18 cellular contexts compared by ENCODE assay signal in the genomic region with DNA sequence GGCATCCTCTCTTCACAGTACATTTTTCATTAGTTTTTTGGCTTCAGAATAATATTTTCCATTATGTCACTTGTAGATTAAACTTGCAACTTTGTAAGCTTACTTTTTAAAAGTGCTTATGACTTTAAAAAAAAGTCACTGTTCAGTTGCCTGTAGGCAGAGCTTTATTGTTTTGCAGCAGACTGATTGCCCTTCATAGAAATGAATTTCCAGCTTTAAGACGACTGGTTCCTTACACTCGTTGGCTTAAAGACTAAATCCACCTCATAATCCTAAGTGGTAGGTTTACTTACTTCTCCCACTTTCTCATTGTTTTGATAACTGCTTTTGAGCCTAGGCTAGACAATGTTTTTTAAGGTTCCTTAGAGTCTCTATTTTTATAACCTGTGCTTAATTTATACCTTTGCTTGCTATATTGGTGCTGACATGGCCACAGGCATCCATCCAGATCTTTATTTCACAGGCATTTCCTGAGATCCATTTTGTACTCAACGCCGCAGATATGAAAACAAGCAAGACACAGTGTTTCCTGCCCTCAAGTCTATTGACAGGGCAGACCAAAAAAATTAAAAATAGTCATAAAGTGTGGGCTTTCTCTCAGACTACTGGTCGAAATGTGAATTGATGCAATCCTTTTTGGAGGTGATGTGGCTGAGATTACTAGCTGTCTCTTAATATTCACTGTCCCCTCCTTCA. TPM values are rescaled to one million over a fixed set of nuclear protein-coding genes. Genes with fewer than 3 reads are reported as not detected.
DNase-seq lines count a peak whose midpoint lies in the region; ATAC-seq and TF ChIP-seq lines count a peak whose summit lies in the region.
"Had no signal": no experiment of that assay in that cellular context is flagged by ENCODE, and none has a peak within 500 bp of the region (broad histone marks: within the 10 kb centered on the region; RNA-seq: fewer than 3 reads in every experiment).

No MANE protein-coding gene starts in this region.

- no peak overlapping the region for H3K27ac Mint-ChIP-seq in T-helper 2 cell treated with Interferon-gamma antibody and Interleukin-4, amounts not matched to agents 5 μg/mL and 100 μg/mL, for 36 hours
- H3K27ac Mint-ChIP-seq: activated naive CD8-positive, alpha-beta T cell treated with anti-CD3 and anti-CD28 coated beads for 36 hours; H9; naive thymus-derived CD4-positive, alpha-beta T cell had no signal

- no peaks in the 10 kb centered on the region for H3K36me3 Mint-ChIP-seq in T-helper 2 cell treated with Interferon-gamma antibody and Interleukin-4, amounts not matched to agents 5 μg/mL and 100 μg/mL, for 36 hours (ENCODE audit: low read depth)
- H3K36me3 Mint-ChIP-seq: activated naive CD8-positive, alpha-beta T cell treated with anti-CD3 and anti-CD28 coated beads for 36 hours; naive thymus-derived CD4-positive, alpha-beta T cell had no signal

- peak in 5 of 8 donors; percentile 34 to 79 (median 61) for ATAC-seq in heart right ventricle
- ATAC-seq in Right ventricle myocardium superior (ENCODE audit: poor library complexity) = no peak
- ATAC-seq in HG02973 (IDR thresholded peaks at IDR 0.05; ENCODE audit: unreplicated experiment) = no peak
- ATAC-seq: naive thymus-derived CD4-positive, alpha-beta T cell had no signal

- H3K4me1 ChIP-seq in heart right ventricle = peaks cover 0 to 18% (median 0%) of the 10 kb centered on the region in 9 donors
- H3K4me1 ChIP-seq in vagina = no peaks in the 10 kb centered on the region

- no peak for TF ChIP-seq POLR2A in vagina (IDR thresholded peaks at IDR 0.05)

- H3K27me3 ChIP-seq in heart right ventricle (peaks cover 0 to 31% (median 0%) of the 10 kb centered on the region in 7 donors), vagina (no peaks in the 10 kb centered on the region)

- H3K9me3 ChIP-seq in heart right ventricle = no peaks in the 10 kb centered on the region
- no peaks in the 10 kb centered on the region for H3K9me3 ChIP-seq in vagina

- H3K4me3 ChIP-seq in heart right ventricle = no peak overlapping the region
- H3K4me3 ChIP-seq in vagina = no peak overlapping the region

- H3K27me3 Mint-ChIP-seq in T-helper 2 cell treated with Interferon-gamma antibody and Interleukin-4, amounts not matched to agents 5 μg/mL and 100 μg/mL, for 36 hours (ENCODE audit: low read depth) = no peaks in the 10 kb centered on the region
- H3K27me3 Mint-ChIP-seq: activated naive CD8-positive, alpha-beta T cell treated with anti-CD3 and anti-CD28 coated beads for 36 hours; naive thymus-derived CD4-positive, alpha-beta T cell had no signal

- H3K27ac ChIP-seq in heart right ventricle (peak overlapping the region in 5 of 10 donors; percentile 25 to 64 (median 44)), vagina (peak overlapping the region; percentile 4)

- no peaks in the 10 kb centered on the region for H3K9me3 Mint-ChIP-seq in T-helper 2 cell treated with Interferon-gamma antibody and Interleukin-4, amounts not matched to agents 5 μg/mL and 100 μg/mL, for 36 hours
- H3K9me3 Mint-ChIP-seq: activated naive CD8-positive, alpha-beta T cell treated with anti-CD3 and anti-CD28 coated beads for 36 hours; H9 had no signal

- TF ChIP-seq CTCF in heart right ventricle (IDR thresholded peaks at IDR 0.05) (no peak), vagina (IDR thresholded peaks at IDR 0.05) (no peak)

- H3K36me3 ChIP-seq in heart right ventricle = no peaks in the 10 kb centered on the region
- no peaks in the 10 kb centered on the region for H3K36me3 ChIP-seq in vagina

- no peaks in the 10 kb centered on the region for H3K4me1 Mint-ChIP-seq in T-helper 2 cell treated with Interferon-gamma antibody and Interleukin-4, amounts not matched to agents 5 μg/mL and 100 μg/mL, for 36 hours (ENCODE audit: low read depth)
- H3K4me1 Mint-ChIP-seq: activated naive CD8-positive, alpha-beta T cell treated with anti-CD3 and anti-CD28 coated beads for 36 hours; H9; naive thymus-derived CD4-positive, alpha-beta T cell had no signal

- intact Hi-C loops in heart right ventricle (cut with DNase I) = no loop called here
- intact Hi-C loops in Right ventricle myocardium superior (cut with DNase I) = no loop called here
- intact Hi-C loops in vagina (cut with DNase I) = no loop called here

- DNase-seq in heart right ventricle = peak in 1 of 2 donors; percentile 6
- no peak for DNase-seq in Right ventricle myocardium superior
- DNase-seq in dermis microvascular lymphatic vessel endothelial cell (ENCODE audit: low read depth in 2 of 2) = peak; percentile 70 to 91
- DNase-seq in lung microvascular endothelial cell (ENCODE audit: low read depth in 2 of 2) = peak; percentile 74 to 88
- DNase-seq in vagina (ENCODE audit: extremely low spot score in 2 of 2) = no peak
- DNase-seq in T-helper 2 cell treated with Interferon-gamma antibody and Interleukin-4, amounts not matched to agents 5 μg/mL and 100 μg/mL, for 36 hours (ENCODE audit: low spot score) = no peak
- DNase-seq in midbrain (lab: John Stamatoyannopoulos, UW) = no peak
- DNase-seq: activated CD4-positive, alpha-beta T cell treated with anti-CD3 and anti-CD28 coated beads, Interleukin-2, amount 50 U/mL, for 4 hours; activated naive CD8-positive, alpha-beta T cell treated with anti-CD3 and anti-CD28 coated beads for 36 hours; activated T-cell treated with anti-CD3 and anti-CD28 coated beads, Interleukin-2, amount 50 U/mL, for 48 hours; caudate nucleus; H9; Kasumi-1; naive thymus-derived CD4-positive, alpha-beta T cell; NCI-H2171; posterior cingulate gyrus had no signal

- no peak overlapping the region for H3K4me3 Mint-ChIP-seq in T-helper 2 cell treated with Interferon-gamma antibody and Interleukin-4, amounts not matched to agents 5 μg/mL and 100 μg/mL, for 36 hours
- H3K4me3 Mint-ChIP-seq: activated naive CD8-positive, alpha-beta T cell treated with anti-CD3 and anti-CD28 coated beads for 36 hours; H9; naive thymus-derived CD4-positive, alpha-beta T cell had no signal

- WGBS in heart right ventricle, 2 donors = 28 to 34% methylated on average over 5 of the region's 5 CpGs

RNA-seq across cellular contexts. Expression of a gene that starts 12.6 kb away (rescaled TPM):
- under 1 TPM in 2 of 10 donors, not detected in 8; 0.28 to 0.48 TPM for total RNA-seq in heart right ventricle
- under 1 TPM; 0.22 to 0.37 TPM for polyA plus RNA-seq in heart right ventricle
- total RNA-seq in Right ventricle myocardium superior = not detected
- total RNA-seq in dermis microvascular lymphatic vessel endothelial cell = 0.13 and 1.0 TPM in 2 replicates
- 0.20 and 0.65 TPM in 2 replicates for total RNA-seq in lung microvascular endothelial cell
- 0.74 TPM for total RNA-seq in vagina
- total RNA-seq: activated naive CD8-positive, alpha-beta T cell treated with anti-CD3 and anti-CD28 coated beads for 36 hours; H9; HT-29; naive thymus-derived CD4-positive, alpha-beta T cell had no signal
- polyA plus RNA-seq: naive thymus-derived CD4-positive, alpha-beta T cell had no signal

Comparison
In these comparisons a context has a peak if more than half of its experiments do, and no peak if none do; other contexts are left out.
1. ATAC-seq: peak in heart right ventricle (5 of 8); none in Right ventricle myocardium superior (single experiment) and HG02973 (single experiment).
2. DNase-seq: peak in dermis microvascular lymphatic vessel endothelial cell (2 of 2) and lung microvascular endothelial cell (2 of 2); none in Right ventricle myocardium superior (single experiment), vagina (0 of 2), T-helper 2 cell treated with Interferon-gamma antibody and Interleukin-4, amounts not matched to agents 5 μg/mL and 100 μg/mL, for 36 hours (single experiment) and midbrain (single experiment).